8 cellular contexts compared by ENCODE assay signal in genomic region chr6:7974932-7975763, GRCh38.
DNase-seq lines count a peak whose midpoint lies in the region; ATAC-seq and TF ChIP-seq lines count a peak whose summit lies in the region.

No MANE protein-coding gene starts in this region.

- ATAC-seq in HG02610 (IDR thresholded peaks at IDR 0.05; ENCODE audit: unreplicated experiment) (peak; percentile 72), HG02571 (IDR thresholded peaks at IDR 0.05; ENCODE audit: unreplicated experiment) (no peak), HG02981 (IDR thresholded peaks at IDR 0.05; ENCODE audit: unreplicated experiment) (no peak)

- 0 to 5% (median 0%) methylated on average over 19 of the region's 19 CpGs for WGBS in ovary, 3 donors

- DNase-seq in SK-MEL-5 (ENCODE audit: low read depth, low spot score) (peak; percentile 93), fibroblast of villous mesenchyme (ENCODE audit: low read depth) (peak; percentile 96), ovary (peak; percentile 89 to 92 (median 90)), NCI-H128 (lab: John Stamatoyannopoulos, UW; ENCODE audit: unreplicated experiment) (no peak)

- no peak for TF ChIP-seq POLR2A in ovary (IDR thresholded peaks at IDR 0.05)

- peak overlapping the region; percentile 66 for H3K4me3 ChIP-seq in ACC112 (ENCODE audit: low read depth, low read length)
- peak overlapping the region; percentile 24 for H3K4me3 ChIP-seq in fibroblast of villous mesenchyme (ENCODE audit: low read depth, low read length)
- no peak overlapping the region for H3K4me3 ChIP-seq in ovary

- intact Hi-C loops in ovary (cut with DNase I), result no loop called here

- H3K79me2 ChIP-seq in ACC112 (ENCODE audit: control insufficient read depth, insufficient read depth, low read length, unreplicated experiment), result no peaks in the 10 kb centered on the region

- H2AFZ ChIP-seq in ACC112 (ENCODE audit: low read length, unreplicated experiment), result no peak overlapping the region

- in situ Hi-C loops in SK-MEL-5 (cut with HindIII; ENCODE audit: low pct_unique_long_range_greater_than_20kb, low sequenced_read_pairs), result loop anchor here (10.0 kb wide), 1 partner anchor 250 kb away; the partner anchor contains the start of gene BMP6

- no peak for TF ChIP-seq EP300 in ovary (IDR thresholded peaks at IDR 0.05)

- H3K4me1 ChIP-seq in ACC112 (ENCODE audit: control insufficient read depth, insufficient read depth, low read length, unreplicated experiment) (peaks cover 15% of the 10 kb centered on the region), ovary (ENCODE audit: insufficient read depth) (peaks cover 8% of the 10 kb centered on the region)

- no peak for TF ChIP-seq CTCF in fibroblast of villous mesenchyme (IDR thresholded peaks at IDR 0.05; ENCODE audit: insufficient read depth, low read depth, low read length)
- TF ChIP-seq CTCF in ovary (IDR thresholded peaks at IDR 0.05), result no peak

- H3K36me3 ChIP-seq in ACC112 (ENCODE audit: insufficient read depth, low read length) (no peaks in the 10 kb centered on the region), ovary (no peaks in the 10 kb centered on the region)

- H3K27me3 ChIP-seq in ACC112 (ENCODE audit: insufficient read depth, low read length) (no peaks in the 10 kb centered on the region), ovary (no peaks in the 10 kb centered on the region)

- H3K27ac ChIP-seq in ACC112 (ENCODE audit: low read depth, low read length) (peak overlapping the region; percentile 14; the same call in 1 of the 2 replicates), ovary (peak overlapping the region in 1 of 2 donors; percentile 14)

- no peaks in the 10 kb centered on the region for H3K9me3 ChIP-seq in ovary
